Comparison of ENCODE assay signal across 8 cellular contexts in genomic region chr1:9874959-9875635, GRCh38. TPM values are rescaled to one million over a fixed set of nuclear protein-coding genes. Genes with fewer than 3 reads are reported as not detected.
DNase-seq lines count a peak whose midpoint lies in the region; ATAC-seq and TF ChIP-seq lines count a peak whose summit lies in the region.

No MANE protein-coding gene starts in this region.

- no peaks in the 10 kb centered on the region for H3K79me2 ChIP-seq in Karpas-422 (ENCODE audit: low read length)

- 0 out of 2 replicates have a peak overlapping the region, but pooled peaks have one; percentile 25 for H3K9ac ChIP-seq in Karpas-422 (ENCODE audit: low read length)

- TF ChIP-seq POLR2A in Raji (IDR thresholded peaks at IDR 0.05; ENCODE audit: insufficient read depth, low read depth, low read length), result 0 out of 2 replicates have a peak, but pooled peaks have one; percentile 26
- TF ChIP-seq POLR2A in gastroesophageal sphincter (IDR thresholded peaks at IDR 0.05), result no peak
- TF ChIP-seq POLR2A in suprapubic skin (IDR thresholded peaks at IDR 0.05), result no peak

- H3K9me3 ChIP-seq in Karpas-422 (ENCODE audit: low read length) (no peaks in the 10 kb centered on the region), gastroesophageal sphincter (no peaks in the 10 kb centered on the region), suprapubic skin (no peaks in the 10 kb centered on the region)

- H3K4me3 ChIP-seq in Karpas-422 (ENCODE audit: low read length) (no peak overlapping the region), gastroesophageal sphincter (peak overlapping the region; percentile 11 to 34), suprapubic skin (peak overlapping the region; percentile 15)

- no peaks in the 10 kb centered on the region for H4K20me1 ChIP-seq in Karpas-422 (ENCODE audit: insufficient read depth, low read depth, low read length)

- H3K36me3 ChIP-seq in Karpas-422 (ENCODE audit: insufficient read depth, low read length) (no peaks in the 10 kb centered on the region), gastroesophageal sphincter (peaks cover 0 to 18% of the 10 kb centered on the region in 2 donors), suprapubic skin (peaks cover 20% of the 10 kb centered on the region)

- DNase-seq in GM10266 (ENCODE audit: extremely low spot score) (peak; percentile 94), Karpas-422 (peak; percentile 91), non-pigmented ciliary epithelial cell (ENCODE audit: low read depth) (peak; percentile 24), suprapubic skin (ENCODE audit: low spot score in 2 of 2) (peak in 1 of 2 donors; percentile 79)
- DNase-seq in activated gamma-delta T cell treated with anti-CD3 and anti-CD28 coated beads, Interleukin-2, amount 50 U/mL, for 16 hours (ENCODE audit: low read depth), result peak; percentile 68

- H3K9me2 ChIP-seq in Karpas-422 (replicated peaks; ENCODE audit: insufficient read depth, low read length), result no peaks in the 10 kb centered on the region

- H3K27me3 ChIP-seq in Karpas-422 (ENCODE audit: low read length), result no peaks in the 10 kb centered on the region
- no peaks in the 10 kb centered on the region for H3K27me3 ChIP-seq in gastroesophageal sphincter
- H3K27me3 ChIP-seq in suprapubic skin, result no peaks in the 10 kb centered on the region

- TF ChIP-seq CTCF in GM10266 (IDR thresholded peaks at IDR 0.05; ENCODE audit: control insufficient read depth, insufficient read depth, low read depth, missing control alignments) (peak; percentile 96), gastroesophageal sphincter (IDR thresholded peaks at IDR 0.05) (peak in 3 of 4 experiments; percentile 92 to 96 (median 93)), suprapubic skin (IDR thresholded peaks at IDR 0.05) (peak; percentile 84 to 90)

- no peak overlapping the region for H2AFZ ChIP-seq in Karpas-422 (ENCODE audit: low read length)

- TF ChIP-seq EP300 in gastroesophageal sphincter (IDR thresholded peaks at IDR 0.05) (no peak), suprapubic skin (IDR thresholded peaks at IDR 0.05) (no peak)

- WGBS in gastroesophageal sphincter (ENCODE audit: low coverage in 1 of 2), 2 donors, result no CpG with 5 or more reads among the region's 25 CpGs
- 8% methylated on average over 13 of the region's 25 CpGs for WGBS in suprapubic skin

- H3K4me1 ChIP-seq in Karpas-422 (ENCODE audit: low read length), result peaks cover 4% of the 10 kb centered on the region
- H3K4me1 ChIP-seq in gastroesophageal sphincter, result peaks cover 0 to 26% (median 7%) of the 10 kb centered on the region in 3 donors
- peaks cover 79% of the 10 kb centered on the region for H3K4me1 ChIP-seq in suprapubic skin

- ATAC-seq in gastroesophageal sphincter (peak; percentile 85), HG03097 (IDR thresholded peaks at IDR 0.05; ENCODE audit: low FRiP score, unreplicated experiment) (no peak)

- H3K27ac ChIP-seq in Karpas-422 (ENCODE audit: low read length) (no peak overlapping the region), gastroesophageal sphincter (peak overlapping the region; percentile 11 to 73 (median 62)), suprapubic skin (peak overlapping the region; percentile 71)

- H3K4me2 ChIP-seq in Karpas-422 (ENCODE audit: low read depth, low read length, poor library complexity, severe bottlenecking), result peak overlapping the region; percentile 40

RNA-seq across cellular contexts. Expression of gene CTNNBIP1, which starts 35.0 kb away (rescaled TPM):
- total RNA-seq in Karpas-422 (2014; rRNA removed; shearing (Covaris generic); ENCODE audit: low replicate concordance), result 4.2 and 11.9 TPM in 2 replicates
- total RNA-seq in gastroesophageal sphincter (10 to 100 TPM; 13.7 to 27.6 (median 21.0) TPM), suprapubic skin (100 to 1,000 TPM; 197 to 538 (median 406) TPM)

RNA-seq across cellular contexts. Expression of gene CLSTN1, which starts 51.3 kb away (rescaled TPM):
- total RNA-seq in Karpas-422 (2014; rRNA removed; shearing (Covaris generic); ENCODE audit: low replicate concordance), result 52.0 and 77.7 TPM in 2 replicates
- total RNA-seq in gastroesophageal sphincter, result 10 to 100 TPM; 45.1 to 95.4 (median 58.7) TPM
- 100 to 1,000 TPM; 118 to 202 (median 165) TPM for total RNA-seq in suprapubic skin

Comparison
In these comparisons a context has a peak if more than half of its experiments do, and no peak if none do; other contexts are left out.
1. RNA of gene CTNNBIP1, which starts 35.0 kb away (total RNA-seq): 197 to 538 TPM in suprapubic skin; 13.7 to 27.6 TPM in gastroesophageal sphincter and 4.2 to 11.9 TPM in Karpas-422; every median in the first group is over 4 times any median in the second.
2. Peak in every context shown above with its lines, with median percentiles within 50 percentile points of each other: CTCF ChIP-seq.